Comparison of ENCODE assay signal across 15 cellular contexts in genomic region chr20:41085606-41086005, GRCh38. TPM values are rescaled to one million over a fixed set of nuclear protein-coding genes. Genes with fewer than 3 reads are reported as not detected.
DNase-seq lines count a peak whose midpoint lies in the region; ATAC-seq and TF ChIP-seq lines count a peak whose summit lies in the region.
"Had no signal": no experiment of that assay in that cellular context is flagged by ENCODE, and none has a peak within 500 bp of the region (broad histone marks: within the 10 kb centered on the region; RNA-seq: fewer than 3 reads in every experiment).

No MANE protein-coding gene starts in this region.

- peak overlapping the region; percentile 72 for H3K27ac Mint-ChIP-seq in activated CD4-positive, alpha-beta T cell treated with anti-CD3 and anti-CD28 coated beads for 36 hours
- peak overlapping the region; percentile 36 to 85 (median 79) for H3K27ac Mint-ChIP-seq in CD14-positive monocyte
- peak overlapping the region; percentile 7 for H3K27ac Mint-ChIP-seq in central memory CD8-positive, alpha-beta T cell (ENCODE audit: low read depth)

- ATAC-seq in activated CD4-positive, alpha-beta T cell treated with anti-CD3 and anti-CD28 coated beads for 36 hours: no peak
- ATAC-seq in Panc1: no peak
- no peak for ATAC-seq in central memory CD8-positive, alpha-beta T cell (replicated peaks; ENCODE audit: extremely low read depth, poor library complexity, severe bottlenecking)
- ATAC-seq in GM21723 (IDR thresholded peaks at IDR 0.05; ENCODE audit: unreplicated experiment): no peak

- H3K36me3 ChIP-seq in Panc1 (ENCODE audit: control insufficient read depth, insufficient read depth, low read length): peaks cover 44% of the 10 kb centered on the region

- no peak for DNase-seq in activated CD4-positive, alpha-beta T cell treated with anti-CD3 and anti-CD28 coated beads for 36 hours
- DNase-seq in activated CD4-positive, alpha-beta T cell treated with anti-CD3 and anti-CD28 coated beads, Interleukin-2, amount 50 U/mL, for 1 hour: no peak
- DNase-seq in CD14-positive monocyte (ENCODE audit: low spot score) (peak; percentile 46), Panc1 (ENCODE audit: low read depth, low spot score) (no peak), NCI-H2196 (lab: John Stamatoyannopoulos, UW; ENCODE audit: unreplicated experiment) (no peak), GM19238 (ENCODE audit: insufficient read length, low spot score) (no peak)
- no peak for DNase-seq in central memory CD8-positive, alpha-beta T cell (ENCODE audit: low spot score in 2 of 2)
- DNase-seq: DMS79 treated with DMSO at 0.1 percent for 48 hours, Kasumi-1, NCI-H187 treated with DMSO at 0.1 percent for 48 hours, NCI-H2171 treated with DMSO at 0.1 percent for 48 hours, NCI-H510A treated with DMSO at 0.1 percent for 48 hours, SHP77 had no signal

- H3K4me3 ChIP-seq in Panc1 (ENCODE audit: low read depth in 2 of 2, low read length in 2 of 2): no peak overlapping the region
- H3K4me3 ChIP-seq: BLaER1 treated with 17β-estradiol and CSF1 and Interleukin-3, amounts not matched to agents 10 nM and 100 nM had no signal

- CTCF ChIA-PET in activated CD4-positive, alpha-beta T cell treated with anti-CD3 and anti-CD28 coated beads for 36 hours (lab: Charles Lee): interaction anchor here (0.7 to 1.4 kb wide), 3 partner anchors 9 to 117 kb away, joined by 4 to 6 read pairs (median 6); no protein-coding TSS in a partner anchor
- CTCF ChIA-PET in Panc1 (lab: Charles Lee): no interaction called here

- H3K4me1 ChIP-seq in Panc1 (ENCODE audit: control insufficient read depth, insufficient read depth, low read length): no peaks in the 10 kb centered on the region

- intact Hi-C loops in activated CD4-positive, alpha-beta T cell treated with anti-CD3 and anti-CD28 coated beads for 36 hours (cut with DNase I, micrococcal nuclease): no loop called here
- intact Hi-C loops in CD14-positive monocyte (cut with micrococcal nuclease): loop anchor here in 1 of 2 donors (5.0 kb wide), 1 partner anchor 33 kb away; no protein-coding TSS in a partner anchor
- intact Hi-C loops in Panc1 (cut with micrococcal nuclease; ENCODE audit: unreplicated experiment): no loop called here

- H3K4me3 Mint-ChIP-seq in activated CD4-positive, alpha-beta T cell treated with anti-CD3 and anti-CD28 coated beads for 36 hours: no peak overlapping the region
- H3K4me3 Mint-ChIP-seq in CD14-positive monocyte: no peak overlapping the region
- no peak overlapping the region for H3K4me3 Mint-ChIP-seq in central memory CD8-positive, alpha-beta T cell

- peaks cover 62% of the 10 kb centered on the region for H3K36me3 Mint-ChIP-seq in activated CD4-positive, alpha-beta T cell treated with anti-CD3 and anti-CD28 coated beads for 36 hours (ENCODE audit: low read depth)
- peaks cover 76 to 93% of the 10 kb centered on the region in 2 donors for H3K36me3 Mint-ChIP-seq in CD14-positive monocyte
- H3K36me3 Mint-ChIP-seq in central memory CD8-positive, alpha-beta T cell (ENCODE audit: insufficient read depth): peaks cover 61% of the 10 kb centered on the region

- no peaks in the 10 kb centered on the region for H3K27me3 Mint-ChIP-seq in activated CD4-positive, alpha-beta T cell treated with anti-CD3 and anti-CD28 coated beads for 36 hours
- H3K27me3 Mint-ChIP-seq in CD14-positive monocyte (ENCODE audit: low read depth in 3 of 3): no peaks in the 10 kb centered on the region
- no peaks in the 10 kb centered on the region for H3K27me3 Mint-ChIP-seq in central memory CD8-positive, alpha-beta T cell

- POLR2A ChIA-PET in activated CD4-positive, alpha-beta T cell treated with anti-CD3 and anti-CD28 coated beads for 36 hours (lab: Charles Lee): interaction anchor here (0.6 kb wide), 1 partner anchor 42 kb away, joined by 5 read pairs; no protein-coding TSS in a partner anchor
- POLR2A ChIA-PET in Panc1 (lab: Charles Lee): interaction anchor here (0.5 kb wide), 1 partner anchor 28 kb away, joined by 4 read pairs; no protein-coding TSS in a partner anchor

- H3K4me1 Mint-ChIP-seq in activated CD4-positive, alpha-beta T cell treated with anti-CD3 and anti-CD28 coated beads for 36 hours: peaks cover 25% of the 10 kb centered on the region
- H3K4me1 Mint-ChIP-seq in CD14-positive monocyte: peaks cover 14% of the 10 kb centered on the region
- peaks cover 9% of the 10 kb centered on the region for H3K4me1 Mint-ChIP-seq in central memory CD8-positive, alpha-beta T cell

- in situ Hi-C loops in Panc1 (cut with HindIII; ENCODE audit: low pct_unique_long_range_greater_than_20kb, low sequenced_read_pairs): no loop called here

- H3K27ac ChIP-seq in Panc1 (ENCODE audit: low read length): no peak overlapping the region

- no peaks in the 10 kb centered on the region for H3K9me3 ChIP-seq in Panc1 (ENCODE audit: control insufficient read depth, insufficient read depth, low read depth, low read length)
- H3K9me3 ChIP-seq: BLaER1 treated with 17β-estradiol and CSF1 and Interleukin-3, amounts not matched to agents 10 nM and 100 nM had no signal

- TF ChIP-seq CTCF in CD14-positive monocyte (IDR thresholded peaks at IDR 0.05): no peak
- TF ChIP-seq CTCF in Panc1 (IDR thresholded peaks at IDR 0.05): no peak

- no peaks in the 10 kb centered on the region for H3K9me3 Mint-ChIP-seq in activated CD4-positive, alpha-beta T cell treated with anti-CD3 and anti-CD28 coated beads for 36 hours (ENCODE audit: low read depth)
- no peaks in the 10 kb centered on the region for H3K9me3 Mint-ChIP-seq in CD14-positive monocyte
- no peaks in the 10 kb centered on the region for H3K9me3 Mint-ChIP-seq in central memory CD8-positive, alpha-beta T cell

- no peaks in the 10 kb centered on the region for H3K27me3 ChIP-seq in Panc1 (ENCODE audit: control insufficient read depth, insufficient read depth, low read length)
- H3K27me3 ChIP-seq: BLaER1 treated with 17β-estradiol and CSF1 and Interleukin-3, amounts not matched to agents 10 nM and 100 nM had no signal

- TSS peak; percentile 34 for BruUV-seq in Panc1 (replicated peaks; lab: Mats Ljungman, UMichigan)

RNA-seq across cellular contexts. Expression of gene PLCG1, which starts 51.7 kb away (rescaled TPM):
- total RNA-seq in activated CD4-positive, alpha-beta T cell treated with anti-CD3 and anti-CD28 coated beads for 36 hours: 100 to 1,000 TPM; 185 to 230 TPM
- polyA plus RNA-seq in CD14-positive monocyte: 1 to 10 TPM in 1 of 2 donors, under 1 TPM in 1; 0.33 to 1.0 TPM
- 159 TPM for total RNA-seq in Panc1 (2021; ENCODE audit: unreplicated experiment)
- 189 TPM for polyA plus RNA-seq in Panc1 (2012; ENCODE audit: insufficient read length)

RNA-seq across cellular contexts. Expression of gene TOP1, which starts 57.0 kb away (rescaled TPM):
- 100 to 1,000 TPM; 111 to 124 TPM for total RNA-seq in activated CD4-positive, alpha-beta T cell treated with anti-CD3 and anti-CD28 coated beads for 36 hours
- polyA plus RNA-seq in CD14-positive monocyte: 10 to 100 TPM in 1 of 2 donors, 1 to 10 TPM in 1; 6.9 to 11.5 TPM
- total RNA-seq in Panc1 (2021; ENCODE audit: unreplicated experiment): 65.2 TPM
- 39.6 TPM for polyA plus RNA-seq in Panc1 (2012; ENCODE audit: insufficient read length)

Comparison
In these comparisons a context has a peak if more than half of its experiments do, and no peak if none do; other contexts are left out.
1. H3K27ac Mint-ChIP-seq: peak in every context shown above with its lines; median percentile 79 in CD14-positive monocyte; 72 in activated CD4-positive, alpha-beta T cell treated with anti-CD3 and anti-CD28 coated beads for 36 hours; 7 in central memory CD8-positive, alpha-beta T cell.